ENCODE assay signal across 15 cellular contexts in genomic region chr6:117629119-117629518, GRCh38. TPM values are rescaled to one million over a fixed set of nuclear protein-coding genes. Genes with fewer than 3 reads are reported as not detected.
A peak's percentile ranks its signal among the peaks of the same experiment; 100 is the strongest.
DNase-seq lines count a peak whose midpoint lies in the region; TF ChIP-seq lines count a peak whose summit lies in the region.
"Had no signal": no experiment of that assay in that cellular context is flagged by ENCODE, and none has a peak within 500 bp of the region (broad histone marks: within the 10 kb centered on the region; RNA-seq: fewer than 3 reads in every experiment).

No MANE protein-coding gene starts in this region.

- H3K27me3 ChIP-seq in endodermal cell (ENCODE audit: control insufficient read depth, insufficient read depth, low read length, poor library complexity, severe bottlenecking): no peaks in the 10 kb centered on the region

- H3K27me3 Mint-ChIP-seq in endodermal cell (ENCODE audit: insufficient read depth): no peaks in the 10 kb centered on the region

- H3K9ac ChIP-seq in endodermal cell (ENCODE audit: extremely low read depth, low read length, poor library complexity, severe bottlenecking): no peak overlapping the region

- no peak overlapping the region for H3K27ac ChIP-seq in endodermal cell (ENCODE audit: low read depth, low read length)
- H3K27ac ChIP-seq: 22Rv1 had no signal

- DNase-seq in DMS 273 (lab: John Stamatoyannopoulos, UW; ENCODE audit: unreplicated experiment) (peak; percentile 14), DMS 273 treated with DMSO at 0.1 percent for 48 hours (lab: John Stamatoyannopoulos, UW) (no peak), NCI-H526 treated with DMSO at 0.1 percent for 48 hours (lab: John Stamatoyannopoulos, UW) (peak; percentile 76), endodermal cell (no peak), renal cortical epithelial cell (ENCODE audit: low read depth) (peak; percentile 11), DMS79 treated with DMSO at 0.1 percent for 48 hours (lab: John Stamatoyannopoulos, UW) (no peak), NCI-H187 treated with DMSO at 0.1 percent for 48 hours (lab: John Stamatoyannopoulos, UW) (no peak), RPMI8226 (no peak)
- DNase-seq: CD8-positive, alpha-beta memory T cell; GF-D8; GOT3; H9 had no signal

- H3K9me3 ChIP-seq in endodermal cell (ENCODE audit: control insufficient read depth, low read length): peaks cover 69% of the 10 kb centered on the region

- H3K36me3 Mint-ChIP-seq in endodermal cell (ENCODE audit: low read depth): peaks cover 13% of the 10 kb centered on the region
- H3K36me3 Mint-ChIP-seq: CD14-positive monocyte had no signal

- no peak overlapping the region for H3K27ac Mint-ChIP-seq in endodermal cell
- H3K27ac Mint-ChIP-seq: CD14-positive monocyte; CD8-positive, alpha-beta memory T cell; H9 had no signal

- peak overlapping the region; percentile 57 for H3K4me3 ChIP-seq in endodermal cell (ENCODE audit: low read length)

- H3K9me3 Mint-ChIP-seq in endodermal cell: peaks cover 62% of the 10 kb centered on the region

- peaks cover 3% of the 10 kb centered on the region for H3K36me3 ChIP-seq in endodermal cell (ENCODE audit: control insufficient read depth, insufficient read depth, low read length)

- no peak overlapping the region for H3K4me3 Mint-ChIP-seq in endodermal cell
- H3K4me3 Mint-ChIP-seq: CD14-positive monocyte; CD8-positive, alpha-beta memory T cell; H9 had no signal

- TF ChIP-seq CTCF in endodermal cell (conservative IDR thresholded peaks at IDR 0.05): no peak

- no peaks in the 10 kb centered on the region for H3K4me1 Mint-ChIP-seq in endodermal cell
- H3K4me1 Mint-ChIP-seq: CD14-positive monocyte; CD8-positive, alpha-beta memory T cell; H9 had no signal

- no peaks in the 10 kb centered on the region for H3K4me1 ChIP-seq in endodermal cell (ENCODE audit: control insufficient read depth, insufficient read depth, low read length)
- H3K4me1 ChIP-seq: Caco-2 had no signal

RNA-seq across cellular contexts. Expression of gene GOPC, which starts 26.8 kb away (rescaled TPM):
- total RNA-seq in endodermal cell: 10 to 100 TPM; 28.4 to 30.3 TPM
- 23.3 TPM for polyA plus RNA-seq in endodermal cell (2013, experiment 1 of 2)
- polyA plus RNA-seq in endodermal cell (2013, experiment 2 of 2): 22.4 TPM
- total RNA-seq in renal cortical epithelial cell: 42.4 and 50.6 TPM in 2 replicates

RNA-seq across cellular contexts. Expression of gene NUS1, which starts 46.1 kb away (rescaled TPM):
- total RNA-seq in endodermal cell (10 to 100 TPM; 45.7 to 65.1 TPM), renal cortical epithelial cell (20.0 and 38.2 TPM in 2 replicates)
- polyA plus RNA-seq in endodermal cell (2013, experiment 1 of 2): 39.5 TPM
- 38.2 TPM for polyA plus RNA-seq in endodermal cell (2013, experiment 2 of 2)

Comparison
In these comparisons a context has a peak if more than half of its experiments do, and no peak if none do; other contexts are left out.
1. DNase-seq: peak in DMS 273 (single experiment), NCI-H526 treated with DMSO at 0.1 percent for 48 hours (single experiment) and renal cortical epithelial cell (single experiment); none in DMS 273 treated with DMSO at 0.1 percent for 48 hours (single experiment), endodermal cell (single experiment), DMS79 treated with DMSO at 0.1 percent for 48 hours (single experiment), NCI-H187 treated with DMSO at 0.1 percent for 48 hours (single experiment) and RPMI8226 (single experiment).